ENCODE assay signal across 8 cellular contexts in the genomic region with DNA sequence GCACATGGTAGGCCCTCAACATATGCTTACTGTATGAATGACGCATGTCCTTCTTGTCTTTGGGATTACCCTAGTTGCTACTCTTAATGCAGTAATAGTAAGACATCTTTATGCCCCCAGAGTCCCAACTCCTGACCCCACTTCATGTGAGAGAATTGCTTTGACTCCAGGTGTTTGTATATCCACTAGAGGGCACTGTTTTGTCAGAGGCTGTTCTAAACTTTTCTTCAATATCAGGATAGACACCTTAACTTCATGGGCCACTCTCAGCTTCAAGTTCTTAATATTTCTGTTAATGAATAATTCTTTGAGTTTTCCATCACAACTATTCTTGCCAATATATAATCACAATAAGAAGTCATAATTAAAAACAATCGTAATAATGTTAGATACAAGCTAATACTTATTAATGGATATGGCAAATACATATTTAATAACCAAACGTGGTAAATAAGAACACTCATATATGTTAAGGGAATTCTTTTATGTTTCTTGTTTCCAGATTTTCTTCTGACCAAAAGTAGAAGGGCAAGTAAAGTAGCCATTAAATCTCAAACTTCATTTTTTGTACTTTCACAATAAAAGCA.
DNase-seq lines count a peak whose midpoint lies in the region; ATAC-seq and TF ChIP-seq lines count a peak whose summit lies in the region.

No MANE protein-coding gene starts in this region.

- ATAC-seq in HG02588 (IDR thresholded peaks at IDR 0.05; ENCODE audit: unreplicated experiment) (peak; percentile 65), HG02938 (IDR thresholded peaks at IDR 0.05; ENCODE audit: unreplicated experiment) (no peak)

- no peak overlapping the region for H3K4me3 ChIP-seq in astrocyte of the cerebellum (ENCODE audit: low read depth, low read length)

- DNase-seq in NCI-H2107 treated with DMSO at 0.1 percent for 48 hours (lab: John Stamatoyannopoulos, UW; ENCODE audit: unreplicated experiment) (peak; percentile 91), astrocyte of the cerebellum (ENCODE audit: low read depth) (peak; percentile 23), kidney tubule cell (ENCODE audit: low spot score) (peak; percentile 37), mucosa of gallbladder (ENCODE audit: low spot score) (no peak), OCI-M2 (lab: John Stamatoyannopoulos, UW; ENCODE audit: unreplicated experiment) (no peak)

- in situ Hi-C loops in astrocyte of the cerebellum (cut with HindIII; ENCODE audit: low sequenced_read_pairs), result no loop called here

- peak; percentile 71 for TF ChIP-seq CTCF in GM12872 (IDR thresholded peaks at IDR 0.05; ENCODE audit: insufficient read depth, low read depth, low read length)
- TF ChIP-seq CTCF in astrocyte of the cerebellum (IDR thresholded peaks at IDR 0.05; ENCODE audit: low read depth, low read length, missing control alignments), result peak; percentile 75

Comparison
In these comparisons a context has a peak if more than half of its experiments do, and no peak if none do; other contexts are left out.
1. DNase-seq: peak in NCI-H2107 treated with DMSO at 0.1 percent for 48 hours (single experiment), astrocyte of the cerebellum (single experiment) and kidney tubule cell (single experiment); none in mucosa of gallbladder (single experiment) and OCI-M2 (single experiment).